In the genomic region with DNA sequence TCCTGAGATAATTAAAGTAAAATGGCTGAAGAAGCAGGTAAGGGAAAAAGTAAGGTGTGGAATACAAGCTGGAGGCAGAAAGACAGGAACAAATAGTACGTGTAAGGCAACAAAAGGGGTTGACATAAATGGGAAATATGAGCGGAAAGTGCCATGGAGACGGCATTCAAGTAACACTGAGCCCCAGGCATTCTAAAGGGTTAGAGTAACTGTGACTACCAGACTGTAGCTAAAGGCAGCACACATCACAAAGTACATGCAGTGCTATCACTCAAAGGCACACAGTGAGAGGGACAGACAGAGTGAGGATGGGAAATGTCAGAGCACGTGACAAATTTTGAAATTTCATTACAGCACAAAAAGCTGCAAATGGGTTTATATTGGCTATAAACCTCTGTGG, we compare ENCODE assay signal across 17 cellular contexts. TPM values are rescaled to one million over a fixed set of nuclear protein-coding genes. Genes with fewer than 3 reads are reported as not detected.
DNase-seq lines count a peak whose midpoint lies in the region; ATAC-seq and TF ChIP-seq lines count a peak whose summit lies in the region.
"Had no signal": no experiment of that assay in that cellular context is flagged by ENCODE, and none has a peak within 500 bp of the region (broad histone marks: within the 10 kb centered on the region; RNA-seq: fewer than 3 reads in every experiment).

No MANE protein-coding gene starts in this region.

- H3K4me2 ChIP-seq in Karpas-422 (ENCODE audit: low read depth, low read length, poor library complexity, severe bottlenecking): no peak overlapping the region
- H3K4me2 ChIP-seq: A549 had no signal

- no peak overlapping the region for H2AFZ ChIP-seq in Karpas-422 (ENCODE audit: low read length)

- H3K36me3 ChIP-seq in CD4-positive, CD25-positive, alpha-beta regulatory T cell (ENCODE audit: control insufficient read depth, insufficient read depth, low read length): peaks cover 42% of the 10 kb centered on the region
- peaks cover 32% of the 10 kb centered on the region for H3K36me3 ChIP-seq in Karpas-422 (ENCODE audit: insufficient read depth, low read length)

- intact Hi-C loops in activated CD8-positive, alpha-beta T cell treated with anti-CD3 and anti-CD28 coated beads for 36 hours (cut with micrococcal nuclease): no loop called here

- H3K4me1 Mint-ChIP-seq in CD4-positive, CD25-positive, alpha-beta regulatory T cell: peaks cover 2 to 28% (median 13%) of the 10 kb centered on the region in 4 donors
- peaks cover 34% of the 10 kb centered on the region for H3K4me1 Mint-ChIP-seq in activated CD8-positive, alpha-beta T cell treated with anti-CD3 and anti-CD28 coated beads for 36 hours (ENCODE audit: low read depth)
- H3K4me1 Mint-ChIP-seq: H9 had no signal

- POLR2A ChIA-PET in activated CD8-positive, alpha-beta T cell treated with anti-CD3 and anti-CD28 coated beads for 36 hours (lab: Charles Lee): interaction anchor here (1.0 to 2.1 kb wide), 2 partner anchors 13 to 16 kb away, joined by 3 to 10 read pairs; a partner anchor contains a TSS

- no peak overlapping the region for H3K4me3 ChIP-seq in CD4-positive, CD25-positive, alpha-beta regulatory T cell (ENCODE audit: low read depth, low read length)
- H3K4me3 ChIP-seq in Karpas-422 (ENCODE audit: low read length): no peak overlapping the region
- H3K4me3 ChIP-seq: A549 had no signal

- H3K27me3 Mint-ChIP-seq in CD4-positive, CD25-positive, alpha-beta regulatory T cell: no peaks in the 10 kb centered on the region
- no peaks in the 10 kb centered on the region for H3K27me3 Mint-ChIP-seq in activated CD8-positive, alpha-beta T cell treated with anti-CD3 and anti-CD28 coated beads for 36 hours
- H3K27me3 Mint-ChIP-seq: CD4-positive, alpha-beta memory T cell had no signal

- DNase-seq in NCI-H2081 (lab: John Stamatoyannopoulos, UW) (peak; percentile 16 to 55), NCI-H2081 treated with DMSO at 0.1 percent for 48 hours (lab: John Stamatoyannopoulos, UW) (no peak), NCI-H69 (lab: John Stamatoyannopoulos, UW) (peak; percentile 55), left kidney (ENCODE audit: low read depth, low spot score) (peak; percentile 11), Karpas-422 (no peak), T-helper 1 cell (no peak)
- DNase-seq in CD4-positive, CD25-positive, alpha-beta regulatory T cell: no peak
- DNase-seq in activated CD8-positive, alpha-beta T cell treated with anti-CD3 and anti-CD28 coated beads for 36 hours: no peak
- DNase-seq: AML-193; CD4-positive, alpha-beta memory T cell; DMS153; DMS79; GDM1; H9 had no signal

- CTCF ChIA-PET in activated CD8-positive, alpha-beta T cell treated with anti-CD3 and anti-CD28 coated beads for 36 hours (lab: Charles Lee): interaction anchor here (1.3 to 2.7 kb wide), 3 partner anchors 14 to 168 kb away, joined by 3 to 27 read pairs (median 9); a partner anchor contains a TSS

- H3K79me2 ChIP-seq in Karpas-422 (ENCODE audit: low read length): no peaks in the 10 kb centered on the region

- no peaks in the 10 kb centered on the region for H3K4me1 ChIP-seq in CD4-positive, CD25-positive, alpha-beta regulatory T cell (ENCODE audit: control insufficient read depth, insufficient read depth, low read length, poor library complexity, severe bottlenecking)
- H3K4me1 ChIP-seq in Karpas-422 (ENCODE audit: low read length): peaks cover 4% of the 10 kb centered on the region

- H3K27me3 ChIP-seq in CD4-positive, CD25-positive, alpha-beta regulatory T cell (ENCODE audit: control insufficient read depth, insufficient read depth, low read length): no peaks in the 10 kb centered on the region
- no peaks in the 10 kb centered on the region for H3K27me3 ChIP-seq in Karpas-422 (ENCODE audit: low read length)

- H3K27ac ChIP-seq in CD4-positive, CD25-positive, alpha-beta regulatory T cell (ENCODE audit: insufficient read depth, low read length, poor library complexity, severe bottlenecking): no peak overlapping the region
- H3K27ac ChIP-seq in Karpas-422 (ENCODE audit: low read length): no peak overlapping the region
- H3K27ac ChIP-seq: 22Rv1, A549, C4-2B had no signal

- H3K9me3 Mint-ChIP-seq in CD4-positive, CD25-positive, alpha-beta regulatory T cell: peaks cover 0 to 2% (median 0%) of the 10 kb centered on the region in 7 donors
- H3K9me3 Mint-ChIP-seq in activated CD8-positive, alpha-beta T cell treated with anti-CD3 and anti-CD28 coated beads for 36 hours: no peaks in the 10 kb centered on the region
- H3K9me3 Mint-ChIP-seq: CD4-positive, alpha-beta memory T cell; H9 had no signal

- H3K9me2 ChIP-seq in Karpas-422 (replicated peaks; ENCODE audit: insufficient read depth, low read length): no peaks in the 10 kb centered on the region

- peak overlapping the region in 2 of 3 donors; percentile 3 to 27 for H3K27ac Mint-ChIP-seq in CD4-positive, CD25-positive, alpha-beta regulatory T cell
- no peak overlapping the region for H3K27ac Mint-ChIP-seq in activated CD8-positive, alpha-beta T cell treated with anti-CD3 and anti-CD28 coated beads for 36 hours

- no peak overlapping the region for H3K4me3 Mint-ChIP-seq in CD4-positive, CD25-positive, alpha-beta regulatory T cell
- H3K4me3 Mint-ChIP-seq in activated CD8-positive, alpha-beta T cell treated with anti-CD3 and anti-CD28 coated beads for 36 hours: no peak overlapping the region
- H3K4me3 Mint-ChIP-seq: CD4-positive, alpha-beta memory T cell; H9 had no signal

- peaks cover 42% of the 10 kb centered on the region for H3K36me3 Mint-ChIP-seq in CD4-positive, CD25-positive, alpha-beta regulatory T cell
- peaks cover 40% of the 10 kb centered on the region for H3K36me3 Mint-ChIP-seq in activated CD8-positive, alpha-beta T cell treated with anti-CD3 and anti-CD28 coated beads for 36 hours (ENCODE audit: low read depth)

- ATAC-seq in CD4-positive, CD25-positive, alpha-beta regulatory T cell (ENCODE audit: low read depth in 2 of 2): no peak
- no peak for ATAC-seq in activated CD8-positive, alpha-beta T cell treated with anti-CD3 and anti-CD28 coated beads for 36 hours
- ATAC-seq: A549 had no signal

- no peak for TF ChIP-seq CTCF in activated CD8-positive, alpha-beta T cell treated with anti-CD3 and anti-CD28 coated beads for 36 hours (IDR thresholded peaks at IDR 0.05)

- H4K20me1 ChIP-seq in Karpas-422 (ENCODE audit: insufficient read depth, low read depth, low read length): no peaks in the 10 kb centered on the region

- H3K9ac ChIP-seq in Karpas-422 (ENCODE audit: low read length): no peak overlapping the region

- H3K9me3 ChIP-seq in CD4-positive, CD25-positive, alpha-beta regulatory T cell (ENCODE audit: control insufficient read depth in 2 of 2, low read length in 2 of 2): no peaks in the 10 kb centered on the region
- H3K9me3 ChIP-seq in Karpas-422 (ENCODE audit: low read length): no peaks in the 10 kb centered on the region
- H3K9me3 ChIP-seq: A549 had no signal

RNA-seq across cellular contexts. Expression of a gene that starts 13.8 kb away (rescaled TPM):
- total RNA-seq in CD4-positive, CD25-positive, alpha-beta regulatory T cell: 35.6 TPM
- 1 to 10 TPM; 4.1 to 9.3 (median 7.8) TPM for polyA plus RNA-seq in CD4-positive, CD25-positive, alpha-beta regulatory T cell
- total RNA-seq in Karpas-422 (2014; rRNA removed; shearing (Covaris generic); ENCODE audit: low replicate concordance): 0.11 and 0.18 TPM in 2 replicates
- 10 to 100 TPM; 11.8 to 12.5 TPM for total RNA-seq in activated CD8-positive, alpha-beta T cell treated with anti-CD3 and anti-CD28 coated beads for 36 hours

RNA-seq across cellular contexts. Expression of a gene that starts 32.9 kb away (rescaled TPM):
- total RNA-seq in CD4-positive, CD25-positive, alpha-beta regulatory T cell: 37.3 TPM
- polyA plus RNA-seq in CD4-positive, CD25-positive, alpha-beta regulatory T cell: 10 to 100 TPM; 22.2 to 27.8 (median 24.8) TPM
- total RNA-seq in Karpas-422 (2014; rRNA removed; shearing (Covaris generic); ENCODE audit: low replicate concordance): 39.4 and 88.6 TPM in 2 replicates
- 10 to 100 TPM; 25.3 to 27.0 TPM for total RNA-seq in activated CD8-positive, alpha-beta T cell treated with anti-CD3 and anti-CD28 coated beads for 36 hours

RNA-seq across cellular contexts. Expression of a gene that starts 33.0 kb away (rescaled TPM):
- 4.4 TPM for total RNA-seq in CD4-positive, CD25-positive, alpha-beta regulatory T cell
- polyA plus RNA-seq in CD4-positive, CD25-positive, alpha-beta regulatory T cell: 1 to 10 TPM; 2.1 to 5.3 (median 3.2) TPM
- 17.4 and 18.6 TPM in 2 replicates for total RNA-seq in Karpas-422 (2014; rRNA removed; shearing (Covaris generic); ENCODE audit: low replicate concordance)
- total RNA-seq in activated CD8-positive, alpha-beta T cell treated with anti-CD3 and anti-CD28 coated beads for 36 hours: 10 to 100 TPM; 13.3 to 13.5 TPM

Comparison
In these comparisons a context has a peak if more than half of its experiments do, and no peak if none do; other contexts are left out.
1. DNase-seq: peak in NCI-H2081 (2 of 2), NCI-H69 (single experiment) and left kidney (single experiment); none in NCI-H2081 treated with DMSO at 0.1 percent for 48 hours (single experiment), CD4-positive, CD25-positive, alpha-beta regulatory T cell (0 of 3), Karpas-422 (single experiment), activated CD8-positive, alpha-beta T cell treated with anti-CD3 and anti-CD28 coated beads for 36 hours (single experiment) and T-helper 1 cell (0 of 5).
2. RNA of a gene that starts 13.8 kb away (total RNA-seq): 35.6 TPM in CD4-positive, CD25-positive, alpha-beta regulatory T cell (single experiment) and 11.8 to 12.5 TPM in activated CD8-positive, alpha-beta T cell treated with anti-CD3 and anti-CD28 coated beads for 36 hours; 0.11 to 0.18 TPM in Karpas-422; every median in the first group is over 10 times any median in the second.